In genomic region chr2:81481994-81482368, GRCh38 we compare ENCODE assay signal across 18 cellular contexts.
A peak's percentile ranks its signal among the peaks of the same experiment; 100 is the strongest.
DNase-seq lines count a peak whose midpoint lies in the region; ATAC-seq, FAIRE-seq and TF ChIP-seq lines count a peak whose summit lies in the region.
"Had no signal": no experiment of that assay in that cellular context is flagged by ENCODE, and none has a peak within 500 bp of the region (broad histone marks: within the 10 kb centered on the region; RNA-seq: fewer than 3 reads in every experiment).

No MANE protein-coding gene starts in this region.

- H3K9me3 ChIP-seq in small intestine (ENCODE audit: control insufficient read depth, low read depth) = peaks cover 3% of the 10 kb centered on the region
- H3K9me3 ChIP-seq: Caco-2, thoracic aorta had no signal

- no peaks in the 10 kb centered on the region for H3K4me1 ChIP-seq in small intestine (ENCODE audit: control insufficient read depth in 2 of 2, insufficient read depth in 1 of 2, low read depth in 1 of 2, low read length in 1 of 2)
- H3K4me1 ChIP-seq: ascending aorta, Caco-2, spleen had no signal

- peak; percentile 71 for DNase-seq in NCI-H1694 treated with DMSO at 0.1 percent for 48 hours (lab: John Stamatoyannopoulos, UW)
- DNase-seq in NCI-H82 treated with DMSO at 0.1 percent for 48 hours (lab: John Stamatoyannopoulos, UW; ENCODE audit: unreplicated experiment) = peak; percentile 80
- DNase-seq in fibroblast of villous mesenchyme (ENCODE audit: low read depth) = peak; percentile 80
- no peak for DNase-seq in small intestine
- DNase-seq in HT-29 (ENCODE audit: low spot score) = no peak
- DNase-seq in SK-N-DZ (ENCODE audit: low spot score) = no peak
- no peak for DNase-seq in activated CD8-positive, alpha-beta memory T cell treated with anti-CD3 and anti-CD28 coated beads, Interleukin-2, amount 50 U/mL, for 4 hours
- DNase-seq: activated CD4-positive, alpha-beta T cell treated with anti-CD3 and anti-CD28 coated beads for 4 hours; Caco-2; hypothalamus; KG1; kidney glomerular epithelial cell; NCI-H69; T-helper 2 cell had no signal

- H3K27ac ChIP-seq in small intestine (ENCODE audit: low read depth in 1 of 2, low read length in 1 of 2) = no peak overlapping the region
- H3K27ac ChIP-seq: ascending aorta, spleen, thoracic aorta had no signal

- WGBS in small intestine, 3 donors = 81 to 88% (median 82%) methylated on average over 5 of the region's 5 CpGs

- FAIRE-seq in small intestine (lab: Jason Lieb, UNC) = no peak

- ATAC-seq in GM21786 (IDR thresholded peaks at IDR 0.05; ENCODE audit: unreplicated experiment) = peak; percentile 38

- H3K4me3 ChIP-seq in fibroblast of villous mesenchyme (ENCODE audit: low read depth, low read length) = peak overlapping the region; percentile 79
- no peak overlapping the region for H3K4me3 ChIP-seq in small intestine (ENCODE audit: low read depth in 1 of 2, low read length in 2 of 2)
- H3K4me3 ChIP-seq: ascending aorta, spleen, thoracic aorta had no signal

- no peak for TF ChIP-seq CTCF in fibroblast of villous mesenchyme (IDR thresholded peaks at IDR 0.05; ENCODE audit: insufficient read depth, low read depth, low read length)

- H3K36me3 ChIP-seq in small intestine (ENCODE audit: control insufficient read depth in 2 of 2, insufficient read depth in 2 of 2, low read length in 2 of 2) = no peaks in the 10 kb centered on the region
- H3K36me3 ChIP-seq: ascending aorta, spleen, thoracic aorta had no signal

- H3K27me3 ChIP-seq in small intestine (ENCODE audit: control insufficient read depth in 2 of 2, insufficient read depth in 2 of 2, low read length in 2 of 2) = no peaks in the 10 kb centered on the region
- H3K27me3 ChIP-seq: ascending aorta, spleen had no signal

Comparison
In these comparisons a context has a peak if more than half of its experiments do, and no peak if none do; other contexts are left out.
1. DNase-seq: peak in NCI-H1694 treated with DMSO at 0.1 percent for 48 hours (single experiment), NCI-H82 treated with DMSO at 0.1 percent for 48 hours (single experiment) and fibroblast of villous mesenchyme (single experiment); none in small intestine (single experiment), HT-29 (single experiment), SK-N-DZ (single experiment) and activated CD8-positive, alpha-beta memory T cell treated with anti-CD3 and anti-CD28 coated beads, Interleukin-2, amount 50 U/mL, for 4 hours (single experiment).